Comparison of ENCODE assay signal across 10 cellular contexts in the genomic region with DNA sequence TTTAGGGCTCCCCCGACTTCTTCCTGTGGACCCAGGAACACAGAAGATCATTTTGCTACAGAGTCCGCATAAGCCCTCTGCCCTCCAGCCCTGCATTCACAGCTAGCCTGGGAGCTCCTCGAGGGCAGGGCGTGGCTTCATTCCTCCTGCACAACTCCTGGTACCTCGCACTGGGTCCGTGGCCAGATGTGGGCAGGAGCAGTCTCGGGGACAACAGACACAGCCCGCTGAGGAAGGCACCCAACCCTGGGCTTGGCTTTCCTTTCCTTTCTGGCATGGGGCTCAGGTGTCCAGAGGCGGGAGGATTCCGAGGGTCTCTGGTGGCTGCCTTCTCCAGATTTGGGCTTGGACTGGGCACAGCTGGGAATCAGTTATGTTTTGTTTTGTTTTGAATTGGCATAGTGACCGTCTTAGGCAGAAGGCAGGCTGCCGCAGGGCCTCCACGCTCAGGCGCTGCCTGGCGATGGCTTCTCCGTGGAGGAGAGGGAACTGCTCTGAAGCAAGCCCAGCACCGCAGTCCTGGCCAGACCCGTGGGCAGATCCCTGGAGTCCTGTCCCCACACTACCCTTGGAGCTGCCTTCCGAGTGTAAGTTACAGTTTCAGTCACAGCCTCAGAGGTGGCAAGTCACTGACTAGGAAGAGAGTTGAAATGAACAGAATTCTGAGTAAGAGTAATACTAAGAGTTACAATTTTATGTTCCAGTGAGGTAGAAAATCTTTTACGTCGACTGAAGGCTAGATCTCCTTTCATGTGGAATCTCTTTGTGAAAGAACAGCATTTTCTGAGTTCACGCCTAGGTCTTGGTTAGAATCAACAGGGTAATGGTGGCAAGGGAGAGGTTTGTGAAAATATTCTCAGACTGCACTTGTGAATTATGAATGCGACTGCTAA. TPM values are rescaled to one million over a fixed set of nuclear protein-coding genes. Genes with fewer than 3 reads are reported as not detected.
A peak's percentile ranks its signal among the peaks of the same experiment; 100 is the strongest.
DNase-seq lines count a peak whose midpoint lies in the region; ATAC-seq, FAIRE-seq and TF ChIP-seq lines count a peak whose summit lies in the region.
"Had no signal": no experiment of that assay in that cellular context is flagged by ENCODE, and none has a peak within 500 bp of the region (broad histone marks: within the 10 kb centered on the region; RNA-seq: fewer than 3 reads in every experiment).

No MANE protein-coding gene starts in this region.

- no peak for TF ChIP-seq POLR2A in heart left ventricle (IDR thresholded peaks at IDR 0.05)

- peak overlapping the region; percentile 77 to 96 (median 93) for H3K27ac Mint-ChIP-seq in CD4-positive, alpha-beta memory T cell
- peak overlapping the region; percentile 84 for H3K27ac Mint-ChIP-seq in activated T-helper 2 cell treated with anti-CD3 and anti-CD28 coated beads, Interferon-gamma antibody, Interleukin-2, Interleukin-4, amounts not matched to agents 10 μg/mL and 5 μg/mL and 100 μg/mL, durations not matched to agents 14 hours and 24 hours and 36 hours

- no peak for FAIRE-seq in HTR-8/SVneo (lab: Jason Lieb, UNC)
- FAIRE-seq: TTC549 had no signal

- H3K9me3 ChIP-seq in CD4-positive, alpha-beta memory T cell (ENCODE audit: control insufficient read depth in 1 of 2, low read length in 2 of 2) = no peaks in the 10 kb centered on the region
- H3K9me3 ChIP-seq in heart left ventricle (no peaks in the 10 kb centered on the region), smooth muscle cell (replicated peaks; ENCODE audit: low read depth) (no peaks in the 10 kb centered on the region)
- H3K9me3 ChIP-seq: colonic mucosa had no signal

- CTCF ChIA-PET in CD4-positive, alpha-beta memory T cell (lab: Charles Lee; ENCODE audit: partially characterized antibody) = interaction anchor here (0.6 to 3.8 kb wide), 3 partner anchors 48 to 461 kb away, joined by 3 to 15 read pairs (median 3); partner anchors contain the start of gene LDLRAD4

- peak overlapping the region; percentile 33 for H3K4me2 ChIP-seq in smooth muscle cell

- H3K9ac ChIP-seq in smooth muscle cell (ENCODE audit: low read depth) = peak overlapping the region; percentile 18

- peaks cover 65% of the 10 kb centered on the region for H3K79me2 ChIP-seq in smooth muscle cell (ENCODE audit: low read depth)

- peak overlapping the region; percentile 6 to 57 for H3K4me3 ChIP-seq in CD4-positive, alpha-beta memory T cell (ENCODE audit: low read length in 2 of 2)
- H3K4me3 ChIP-seq in heart left ventricle (peak overlapping the region in 7 of 12 donors; percentile 4 to 31 (median 17)), smooth muscle cell (no peak overlapping the region)
- H3K4me3 ChIP-seq: colonic mucosa had no signal

- H3K4me1 ChIP-seq in CD4-positive, alpha-beta memory T cell (ENCODE audit: insufficient read depth, low read length) = peaks cover 50% of the 10 kb centered on the region
- peaks cover 8 to 93% (median 73%) of the 10 kb centered on the region in 12 donors for H3K4me1 ChIP-seq in heart left ventricle
- peaks cover 29% of the 10 kb centered on the region for H3K4me1 ChIP-seq in smooth muscle cell (ENCODE audit: low read depth)
- H3K4me1 ChIP-seq: colonic mucosa had no signal

- no peak overlapping the region for H2AFZ ChIP-seq in smooth muscle cell (ENCODE audit: low read depth)

- WGBS in heart left ventricle, 4 donors = 30 to 46% (median 37%) methylated on average over 16 to 23 of the region's 23 CpGs
- 77% methylated on average over 23 of the region's 23 CpGs for WGBS in smooth muscle cell (ENCODE audit: low lambda C conversion rate)

- peaks cover 28% of the 10 kb centered on the region for H3F3A ChIP-seq in smooth muscle cell (ENCODE audit: low read depth)

- peak overlapping the region; percentile 60 to 85 (median 76) for H3K4me3 Mint-ChIP-seq in CD4-positive, alpha-beta memory T cell
- peak overlapping the region; percentile 51 for H3K4me3 Mint-ChIP-seq in activated T-helper 2 cell treated with anti-CD3 and anti-CD28 coated beads, Interferon-gamma antibody, Interleukin-2, Interleukin-4, amounts not matched to agents 10 μg/mL and 5 μg/mL and 100 μg/mL, durations not matched to agents 14 hours and 24 hours and 36 hours (ENCODE audit: low read depth)

- H4K20me1 ChIP-seq in smooth muscle cell (ENCODE audit: low read depth) = peaks cover 70% of the 10 kb centered on the region

- peaks cover 0 to 13% of the 10 kb centered on the region in 2 donors for H3K36me3 Mint-ChIP-seq in CD4-positive, alpha-beta memory T cell
- H3K36me3 Mint-ChIP-seq in activated T-helper 2 cell treated with anti-CD3 and anti-CD28 coated beads, Interferon-gamma antibody, Interleukin-2, Interleukin-4, amounts not matched to agents 10 μg/mL and 5 μg/mL and 100 μg/mL, durations not matched to agents 14 hours and 24 hours and 36 hours (ENCODE audit: low read depth) = no peaks in the 10 kb centered on the region

- TF ChIP-seq CTCF in heart left ventricle (IDR thresholded peaks at IDR 0.05) (no peak), smooth muscle cell (IDR thresholded peaks at IDR 0.05; ENCODE audit: borderline replicate concordance, insufficient read depth, poor library complexity, severe bottlenecking) (no peak)

- intact Hi-C loops in CD4-positive, alpha-beta memory T cell (cut with micrococcal nuclease) = loop anchor here (1.0 kb wide), 1 partner anchor 8 kb away; no protein-coding TSS in a partner anchor
- intact Hi-C loops in activated T-helper 2 cell treated with anti-CD3 and anti-CD28 coated beads, Interferon-gamma antibody, Interleukin-2, Interleukin-4, amounts not matched to agents 10 μg/mL and 5 μg/mL and 100 μg/mL, durations not matched to agents 14 hours and 24 hours and 36 hours (cut with micrococcal nuclease) = loop anchor here (1.0 to 5.0 kb wide), 8 partner anchors 8 to 460 kb away; partner anchors contain the start of genes FAM210A and RNMT
- intact Hi-C loops in heart left ventricle (cut with DNase I) = loop anchor here in 6 of 10 donors (2.0 to 10.0 kb wide), 4 partner anchors 39 to 108 kb away; no protein-coding TSS in a partner anchor

- H3K27me3 Mint-ChIP-seq in CD4-positive, alpha-beta memory T cell = peaks cover 0 to 7% of the 10 kb centered on the region in 2 donors
- no peaks in the 10 kb centered on the region for H3K27me3 Mint-ChIP-seq in activated T-helper 2 cell treated with anti-CD3 and anti-CD28 coated beads, Interferon-gamma antibody, Interleukin-2, Interleukin-4, amounts not matched to agents 10 μg/mL and 5 μg/mL and 100 μg/mL, durations not matched to agents 14 hours and 24 hours and 36 hours (ENCODE audit: low read depth)

- peak; percentile 50 to 64 (median 57) for ATAC-seq in heart left ventricle
- ATAC-seq in GM21528 (IDR thresholded peaks at IDR 0.05; ENCODE audit: low FRiP score, unreplicated experiment) = no peak
- ATAC-seq in GM18858 (IDR thresholded peaks at IDR 0.05; ENCODE audit: unreplicated experiment) = no peak

- POLR2A ChIA-PET in CD4-positive, alpha-beta memory T cell (lab: Charles Lee; ENCODE audit: partially characterized antibody) = interaction anchor here (0.9 to 3.9 kb wide), 5 partner anchors 11 to 115 kb away, joined by 3 to 23 read pairs (median 3); partner anchors contain the start of gene LDLRAD4

- no peaks in the 10 kb centered on the region for H3K36me3 ChIP-seq in CD4-positive, alpha-beta memory T cell (ENCODE audit: insufficient read depth, low read length)
- H3K36me3 ChIP-seq in heart left ventricle = no peaks in the 10 kb centered on the region
- H3K36me3 ChIP-seq in smooth muscle cell (ENCODE audit: low read depth) = no peaks in the 10 kb centered on the region
- H3K36me3 ChIP-seq: colonic mucosa had no signal

- peaks cover 33 to 65% (median 51%) of the 10 kb centered on the region in 4 donors for H3K4me1 Mint-ChIP-seq in CD4-positive, alpha-beta memory T cell
- peaks cover 54% of the 10 kb centered on the region for H3K4me1 Mint-ChIP-seq in activated T-helper 2 cell treated with anti-CD3 and anti-CD28 coated beads, Interferon-gamma antibody, Interleukin-2, Interleukin-4, amounts not matched to agents 10 μg/mL and 5 μg/mL and 100 μg/mL, durations not matched to agents 14 hours and 24 hours and 36 hours (ENCODE audit: low read depth)

- H3K9me3 Mint-ChIP-seq in CD4-positive, alpha-beta memory T cell = peaks cover 0 to 7% (median 2%) of the 10 kb centered on the region in 8 donors
- H3K9me3 Mint-ChIP-seq in activated T-helper 2 cell treated with anti-CD3 and anti-CD28 coated beads, Interferon-gamma antibody, Interleukin-2, Interleukin-4, amounts not matched to agents 10 μg/mL and 5 μg/mL and 100 μg/mL, durations not matched to agents 14 hours and 24 hours and 36 hours = no peaks in the 10 kb centered on the region

- peak in 4 of 5 donors; percentile 34 to 48 (median 42) for DNase-seq in CD4-positive, alpha-beta memory T cell
- peak; percentile 33 for DNase-seq in activated T-helper 2 cell treated with anti-CD3 and anti-CD28 coated beads, Interferon-gamma antibody, Interleukin-2, Interleukin-4, amounts not matched to agents 10 μg/mL and 5 μg/mL and 100 μg/mL, durations not matched to agents 14 hours and 24 hours and 36 hours (ENCODE audit: low spot score)
- DNase-seq in heart left ventricle = peak; percentile 59 to 74 (median 66)
- no peak for DNase-seq in smooth muscle cell (lab: John Stamatoyannopoulos, UW; ENCODE audit: unreplicated experiment)
- no peak for DNase-seq in HTR-8/SVneo (ENCODE audit: insufficient read length, low spot score)
- no peak for DNase-seq in SKM-1 (lab: John Stamatoyannopoulos, UW; ENCODE audit: unreplicated experiment)
- DNase-seq: colonic mucosa had no signal

- H3K27ac ChIP-seq in CD4-positive, alpha-beta memory T cell (ENCODE audit: low read depth, low read length) = peak overlapping the region; percentile 50
- peak overlapping the region; percentile 46 to 86 (median 76) for H3K27ac ChIP-seq in heart left ventricle
- H3K27ac ChIP-seq in smooth muscle cell (ENCODE audit: low read depth) = peak overlapping the region; percentile 96
- H3K27ac ChIP-seq: colonic mucosa had no signal

- no peaks in the 10 kb centered on the region for H3K27me3 ChIP-seq in CD4-positive, alpha-beta memory T cell (ENCODE audit: insufficient read depth, low read length)
- H3K27me3 ChIP-seq in heart left ventricle = no peaks in the 10 kb centered on the region
- no peaks in the 10 kb centered on the region for H3K27me3 ChIP-seq in smooth muscle cell (ENCODE audit: low read depth)
- H3K27me3 ChIP-seq: colonic mucosa had no signal

RNA-seq across cellular contexts. Expression of gene LDLRAD4, which starts 47.9 kb away (rescaled TPM):
- total RNA-seq in CD4-positive, alpha-beta memory T cell = 10 to 100 TPM; 51.9 to 63.0 TPM
- 10 to 100 TPM; 17.4 to 21.2 TPM for polyA plus RNA-seq in CD4-positive, alpha-beta memory T cell
- 30.5 and 32.7 TPM in 2 replicates for total RNA-seq in activated T-helper 2 cell treated with anti-CD3 and anti-CD28 coated beads, Interferon-gamma antibody, Interleukin-2, Interleukin-4, amounts not matched to agents 10 μg/mL and 5 μg/mL and 100 μg/mL, durations not matched to agents 14 hours and 24 hours and 36 hours
- total RNA-seq in heart left ventricle (10 to 100 TPM; 25.2 to 44.0 (median 34.0) TPM), smooth muscle cell (36.2 and 41.1 TPM in 2 replicates)
- polyA plus RNA-seq in heart left ventricle (10 to 100 TPM; 10.4 to 14.6 TPM), smooth muscle cell (40.9 and 48.3 TPM in 2 replicates)

Comparison
In these comparisons a context has a peak if more than half of its experiments do, and no peak if none do; other contexts are left out.
1. DNase-seq: peak in CD4-positive, alpha-beta memory T cell (4 of 5), activated T-helper 2 cell treated with anti-CD3 and anti-CD28 coated beads, Interferon-gamma antibody, Interleukin-2, Interleukin-4, amounts not matched to agents 10 μg/mL and 5 μg/mL and 100 μg/mL, durations not matched to agents 14 hours and 24 hours and 36 hours (single experiment) and heart left ventricle (5 of 5); none in smooth muscle cell (single experiment), HTR-8/SVneo (single experiment) and SKM-1 (single experiment).
2. ATAC-seq: peak in heart left ventricle (4 of 4); none in GM21528 (single experiment) and GM18858 (single experiment).
3. Peak in every context shown above with its lines, with median percentiles within 50 percentile points of each other: H3K27ac ChIP-seq.